8 cellular contexts compared by ENCODE assay signal in genomic region chrX:7926914-7927258, GRCh38. TPM values are rescaled to one million over a fixed set of nuclear protein-coding genes. Genes with fewer than 3 reads are reported as not detected.
DNase-seq lines count a peak whose midpoint lies in the region; ATAC-seq, FAIRE-seq and TF ChIP-seq lines count a peak whose summit lies in the region.

No MANE protein-coding gene starts in this region.

- H3K27ac ChIP-seq in C4-2B (peak overlapping the region; percentile 70), K562 (ENCODE audit: extremely low read depth, low read depth, low read length) (peak overlapping the region; percentile 99)

- TF ChIP-seq POLR2A in K562 (conservative IDR thresholded peaks at IDR 0.05): no peak

- 3% methylated on average over 10 of the region's 20 CpGs for WGBS in K562 (ENCODE audit: insufficient coverage, low coverage, missing lambda C conversion rate)

- TF ChIP-seq EP300 in K562 (IDR thresholded peaks at IDR 0.05; ENCODE audit: low read length): no peak

- no peaks in the 10 kb centered on the region for H3K9me1 ChIP-seq in K562 (ENCODE audit: control insufficient read depth, insufficient read depth, low read length)

- peaks cover 3 to 5% of the 10 kb centered on the region in 2 experiments; a peak in 4 of 5 replicates for H3K4me1 ChIP-seq in K562 (replicated peaks in 1 of 2; ENCODE audit: control insufficient read depth in 2 of 2, insufficient read depth in 2 of 2, low read length in 2 of 2)

- DNase-seq in K562 (ENCODE audit: extremely low read depth in 1 of 4, low spot score in 3 of 4) (no peak), medulla oblongata (ENCODE audit: extremely low spot score) (peak; percentile 1), ureter (ENCODE audit: low spot score) (no peak), NCI-H226 (no peak), NCI-H1436 treated with DMSO at 0.1 percent for 48 hours (lab: John Stamatoyannopoulos, UW) (no peak), SW 1271 (lab: John Stamatoyannopoulos, UW) (no peak)

- no peak for TF ChIP-seq RAD21 in K562 (CRISPR knock-in tag; conservative IDR thresholded peaks at IDR 0.05 in 1 of 2, IDR thresholded peaks at IDR 0.05 in 1 of 2)

- ATAC-seq in HG02884 (IDR thresholded peaks at IDR 0.05; ENCODE audit: unreplicated experiment) (peak; percentile 44), K562 (peak; percentile 80; the same call in 1 of the 3 replicates)

- H4K20me1 ChIP-seq in K562 (replicated peaks; ENCODE audit: control insufficient read depth, insufficient read depth, low read length): no peaks in the 10 kb centered on the region

- peak overlapping the region; percentile 98 for H2AFZ ChIP-seq in K562 (ENCODE audit: low read depth, low read length)

- peak overlapping the region; percentile 90 to 95 for H3K9ac ChIP-seq in K562 (ENCODE audit: insufficient read depth in 1 of 2, low read depth in 2 of 2, low read length in 2 of 2)

- no peaks in the 10 kb centered on the region for H3K27me3 ChIP-seq in K562 (ENCODE audit: control insufficient read depth in 2 of 2, insufficient read depth in 2 of 2, low read length in 2 of 2)

- FAIRE-seq in K562 (lab: Jason Lieb, UNC): no peak

- peaks cover 22% of the 10 kb centered on the region; the same call in 1 of the 3 replicates for H3K36me3 ChIP-seq in K562 (ENCODE audit: control insufficient read depth, insufficient read depth, low read length)

- POLR2A ChIA-PET in K562 (lab: Yijun Ruan, JAX): no interaction called here

- peaks cover 10% of the 10 kb centered on the region for H3K79me2 ChIP-seq in K562 (ENCODE audit: control insufficient read depth, insufficient read depth, low read length)

- in situ Hi-C loops in K562 (cut with MboI): no loop called here

- CTCF ChIA-PET in K562 (lab: Yijun Ruan, JAX; ENCODE audit: low intra/inter-chr PET ratio): no interaction called here

- no TSS peak for BruUV-seq in K562 (replicated peaks; lab: Mats Ljungman, UMichigan)

- intact Hi-C loops in K562 (cut with micrococcal nuclease): loop anchor here (10.0 kb wide), 1 partner anchor 782 kb away; the partner anchor contains the start of genes PUDP and STS

- H3K9me3 ChIP-seq in K562 (replicated peaks; ENCODE audit: control insufficient read depth, insufficient read depth, low read depth, low read length): no peaks in the 10 kb centered on the region

- TF ChIP-seq CTCF in C4-2B (conservative IDR thresholded peaks at IDR 0.05): no peak
- TF ChIP-seq CTCF in K562 (IDR thresholded peaks at IDR 0.05 in 2 of 3, conservative IDR thresholded peaks at IDR 0.05 in 1 of 3; ENCODE audit: insufficient read depth in 2 of 3, low read depth in 1 of 3, low read length in 3 of 3): no peak

- peak overlapping the region; percentile 63 for H3K4me3 ChIP-seq in K562

- peak overlapping the region; percentile 94 for H3K4me2 ChIP-seq in K562 (ENCODE audit: insufficient read depth, low read length)

TF ChIP-seq in K562, 482 proteins besides CTCF, POLR2A, EP300 and RAD21 (continues in another document):
- TF ChIP-seq KLF13 (tag; IDR thresholded peaks at IDR 0.05; ENCODE audit: borderline replicate concordance, low read depth) (no peak), JUN (IDR thresholded peaks at IDR 0.05; ENCODE audit: borderline replicate concordance, low read depth, low read length) (no peak), JUN (CRISPR knock-in tag; IDR thresholded peaks at IDR 0.05; ENCODE audit: borderline replicate concordance) (no peak), HEY1 (CRISPR knock-in tag; IDR thresholded peaks at IDR 0.05; ENCODE audit: borderline replicate concordance) (no peak), ZNF212 (CRISPR knock-in tag; IDR thresholded peaks at IDR 0.05) (no peak), IRF1 (CRISPR knock-in tag; IDR thresholded peaks at IDR 0.05; ENCODE audit: borderline replicate concordance) (no peak), RBBP5 (IDR thresholded peaks at IDR 0.05; ENCODE audit: borderline replicate concordance, insufficient read depth, low read length, poor library complexity, severe bottlenecking) (peak; percentile 55), FOXA3 (CRISPR knock-in tag; conservative IDR thresholded peaks at IDR 0.05 in 1 of 2, IDR thresholded peaks at IDR 0.05 in 1 of 2) (no peak), FOS (IDR thresholded peaks at IDR 0.05; ENCODE audit: extremely low read depth, insufficient read length) (no peak), ZNF589 (CRISPR knock-in tag; IDR thresholded peaks at IDR 0.05; ENCODE audit: low read depth) (no peak), CTBP1 (IDR thresholded peaks at IDR 0.05; ENCODE audit: borderline replicate concordance) (no peak), HNRNPK (IDR thresholded peaks at IDR 0.05; ENCODE audit: low read depth, low read length, poor library complexity, severe bottlenecking) (no peak)
- TF ChIP-seq, protein P1, sequence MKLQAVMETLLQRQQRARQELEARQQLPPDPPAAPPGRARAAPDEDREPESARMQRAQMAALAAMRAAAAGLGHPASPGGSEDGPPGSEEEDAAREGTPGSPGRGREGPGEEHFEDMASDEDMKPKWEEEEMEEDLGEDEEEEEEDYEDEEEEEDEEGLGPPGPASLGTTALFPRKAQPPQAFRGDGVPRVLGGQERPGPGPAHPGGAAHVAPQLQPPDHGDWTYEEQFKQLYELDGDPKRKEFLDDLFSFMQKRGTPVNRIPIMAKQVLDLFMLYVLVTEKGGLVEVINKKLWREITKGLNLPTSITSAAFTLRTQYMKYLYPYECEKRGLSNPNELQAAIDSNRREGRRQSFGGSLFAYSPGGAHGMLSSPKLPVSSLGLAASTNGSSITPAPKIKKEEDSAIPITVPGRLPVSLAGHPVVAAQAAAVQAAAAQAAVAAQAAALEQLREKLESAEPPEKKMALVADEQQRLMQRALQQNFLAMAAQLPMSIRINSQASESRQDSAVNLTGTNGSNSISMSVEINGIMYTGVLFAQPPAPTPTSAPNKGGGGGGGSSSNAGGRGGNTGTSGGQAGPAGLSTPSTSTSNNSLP (IDR thresholded peaks at IDR 0.05; ENCODE audit: borderline replicate concordance, low read depth, low read length): no peak
- TF ChIP-seq, protein P2, sequence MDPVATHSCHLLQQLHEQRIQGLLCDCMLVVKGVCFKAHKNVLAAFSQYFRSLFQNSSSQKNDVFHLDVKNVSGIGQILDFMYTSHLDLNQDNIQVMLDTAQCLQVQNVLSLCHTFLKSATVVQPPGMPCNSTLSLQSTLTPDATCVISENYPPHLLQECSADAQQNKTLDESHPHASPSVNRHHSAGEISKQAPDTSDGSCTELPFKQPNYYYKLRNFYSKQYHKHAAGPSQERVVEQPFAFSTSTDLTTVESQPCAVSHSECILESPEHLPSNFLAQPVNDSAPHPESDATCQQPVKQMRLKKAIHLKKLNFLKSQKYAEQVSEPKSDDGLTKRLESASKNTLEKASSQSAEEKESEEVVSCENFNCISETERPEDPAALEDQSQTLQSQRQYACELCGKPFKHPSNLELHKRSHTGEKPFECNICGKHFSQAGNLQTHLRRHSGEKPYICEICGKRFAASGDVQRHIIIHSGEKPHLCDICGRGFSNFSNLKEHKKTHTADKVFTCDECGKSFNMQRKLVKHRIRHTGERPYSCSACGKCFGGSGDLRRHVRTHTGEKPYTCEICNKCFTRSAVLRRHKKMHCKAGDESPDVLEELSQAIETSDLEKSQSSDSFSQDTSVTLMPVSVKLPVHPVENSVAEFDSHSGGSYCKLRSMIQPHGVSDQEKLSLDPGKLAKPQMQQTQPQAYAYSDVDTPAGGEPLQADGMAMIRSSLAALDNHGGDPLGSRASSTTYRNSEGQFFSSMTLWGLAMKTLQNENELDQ (CRISPR knock-in tag; IDR thresholded peaks at IDR 0.05; ENCODE audit: borderline replicate concordance): no peak

RNA-seq across cellular contexts. Expression of gene PNPLA4, which starts 0.3 kb away (rescaled TPM):
- total RNA-seq in K562 (2011; cell fraction: chromatin; rRNA removed; ENCODE audit: low replicate concordance): 4.6 and 8.8 TPM in 2 replicates
- total RNA-seq in K562 (2011; cell fraction: nucleolus; rRNA removed): 4.2 and 7.2 TPM in 2 replicates
- 7.3 and 10.0 TPM in 2 replicates for total RNA-seq in K562 (2011; cell fraction: nucleoplasm; rRNA removed)
- total RNA-seq in K562 (2014; rRNA removed) (34.4 and 35.2 TPM in 2 replicates), K562 (2014; rRNA removed; fragmentation: Illumina TruSeq; extraction: Trizol) (19.1 and 20.7 TPM in 2 replicates), K562 (2015; rRNA removed; fragmentation: Illumina TruSeq; extraction: Trizol) (22.4 and 22.6 TPM in 2 replicates), K562 (2021) (24.6 and 24.9 TPM in 2 replicates), ureter (31.8 TPM)
- polyA plus RNA-seq in K562 (2011; rRNA removed) (17.3 and 27.1 TPM in 2 replicates), K562 (2014; fragmentation: Illumina TruSeq; extraction: Trizol) (32.8 and 46.9 TPM in 2 replicates), K562 (2014; fragmentation: Nextera tagmentation; extraction: Ambion mirVana) (10 to 100 TPM; 53.0 to 61.1 TPM), K562 (2014; rRNA removed) (32.7 and 32.9 TPM in 2 replicates)
- 28.2 and 28.6 TPM in 2 replicates for polyA plus RNA-seq in K562 (2011; cell fraction: cytosol; rRNA removed)
- 10.3 and 11.9 TPM in 2 replicates for polyA plus RNA-seq in K562 (2011; cell fraction: nucleus; rRNA removed)
- 31.1 and 32.5 TPM in 2 replicates for polyA plus RNA-seq in K562 (2012)
- polyA minus RNA-seq in K562 (2011; rRNA and poly(A)+ RNA removed): 18.9 and 29.8 TPM in 2 replicates
- polyA minus RNA-seq in K562 (2011; cell fraction: cytosol; rRNA and poly(A)+ RNA removed): 7.4 and 16.0 TPM in 2 replicates
- polyA minus RNA-seq in K562 (2011; cell fraction: nucleus; rRNA and poly(A)+ RNA removed): 2.4 and 3.9 TPM in 2 replicates
